Comparison of ENCODE assay signal across 8 cellular contexts in genomic region chr15:55267401-55268053, GRCh38.
DNase-seq lines count a peak whose midpoint lies in the region; ATAC-seq lines count a peak whose summit lies in the region.

No MANE protein-coding gene starts in this region.

- peak; percentile 42 to 86 (median 60) for DNase-seq in T-helper 1 cell
- peak; percentile 73 for DNase-seq in astrocyte of the hippocampus (ENCODE audit: low read depth, low spot score)
- no peak for DNase-seq in AG08395 (ENCODE audit: low spot score)
- no peak for DNase-seq in middle frontal gyrus (ENCODE audit: extremely low spot score, low spot score)
- no peak for DNase-seq in epidermal melanocyte (ENCODE audit: insufficient read length, low spot score)

- peak; percentile 79 for ATAC-seq in GM19025 (IDR thresholded peaks at IDR 0.05; ENCODE audit: low read depth, unreplicated experiment)
- peak; percentile 87 for ATAC-seq in HG03097 (IDR thresholded peaks at IDR 0.05; ENCODE audit: low FRiP score, unreplicated experiment)

- H3K27me3 ChIP-seq in neuron (ENCODE audit: insufficient read depth, low read length), result no peaks in the 10 kb centered on the region

- no peak overlapping the region for H3K4me3 ChIP-seq in neuron (ENCODE audit: low read length)

- H2AFZ ChIP-seq in neuron (ENCODE audit: low read depth, low read length), result peak overlapping the region; percentile 18

- no peaks in the 10 kb centered on the region for H3K9me3 ChIP-seq in neuron (ENCODE audit: low read length)

- no peaks in the 10 kb centered on the region for H3K36me3 ChIP-seq in neuron (ENCODE audit: insufficient read depth, low read length)

- peaks cover 12% of the 10 kb centered on the region for H3K4me1 ChIP-seq in neuron (ENCODE audit: insufficient read depth, low read length)

Comparison
In these comparisons a context has a peak if more than half of its experiments do, and no peak if none do; other contexts are left out.
1. DNase-seq: peak in T-helper 1 cell (5 of 5) and astrocyte of the hippocampus (single experiment); none in AG08395 (single experiment), middle frontal gyrus (single experiment) and epidermal melanocyte (single experiment).